In genomic region chr11:61111786-61112517, GRCh38 we compare ENCODE assay signal across 16 cellular contexts. TPM values are rescaled to one million over a fixed set of nuclear protein-coding genes. Genes with fewer than 3 reads are reported as not detected.
DNase-seq lines count a peak whose midpoint lies in the region; ATAC-seq and TF ChIP-seq lines count a peak whose summit lies in the region.
"Had no signal": no experiment of that assay in that cellular context is flagged by ENCODE, and none has a peak within 500 bp of the region (broad histone marks: within the 10 kb centered on the region; RNA-seq: fewer than 3 reads in every experiment).

No MANE protein-coding gene starts in this region.

- H3K4me3 ChIP-seq in H7 (ENCODE audit: insufficient read depth, low read depth, low read length) (no peak overlapping the region), GM23338 (no peak overlapping the region)
- H3K4me3 ChIP-seq: hepatocyte had no signal

- no peaks in the 10 kb centered on the region for H3K79me2 ChIP-seq in GM23338 (replicated peaks; ENCODE audit: insufficient read depth)
- H3K79me2 ChIP-seq: hepatocyte had no signal

- H3F3A ChIP-seq in GM23338 (replicated peaks; ENCODE audit: low read depth) = no peaks in the 10 kb centered on the region

- CTCF ChIA-PET in activated CD4-positive, alpha-beta memory T cell treated with anti-CD3 and anti-CD28 coated beads for 36 hours (lab: Charles Lee) = interaction anchor here (0.8 to 2.7 kb wide), 12 partner anchors 17 to 281 kb away, joined by 3 to 12 read pairs (median 6); no protein-coding TSS in a partner anchor

- H3K4me1 ChIP-seq in GM23338 (ENCODE audit: insufficient read depth) = no peaks in the 10 kb centered on the region

- H3K27me3 ChIP-seq in H7 (ENCODE audit: control insufficient read depth, insufficient read depth, low read length) (no peaks in the 10 kb centered on the region; the same call in 1 of the 2 replicates), GM23338 (ENCODE audit: insufficient read depth) (no peaks in the 10 kb centered on the region)
- H3K27me3 ChIP-seq: hepatocyte had no signal

- intact Hi-C loops in activated CD4-positive, alpha-beta memory T cell treated with anti-CD3 and anti-CD28 coated beads for 36 hours (cut with micrococcal nuclease) = loop anchor here (1.0 to 2.0 kb wide), 6 partner anchors 10 to 197 kb away; partner anchors contain the start of genes CD5 and TMEM109

- POLR2A ChIA-PET in activated CD4-positive, alpha-beta memory T cell treated with anti-CD3 and anti-CD28 coated beads for 36 hours (lab: Charles Lee) = interaction anchor here (0.7 to 11.9 kb wide), 40 partner anchors 7 to 198 kb away, joined by 3 to 114 read pairs (median 4); partner anchors contain the start of genes CD5 and TMEM109
- POLR2A ChIA-PET in activated naive CD8-positive, alpha-beta T cell treated with anti-CD3 and anti-CD28 coated beads, Interleukin-2, amount 10 ng/mL, durations not matched to agents 7 days and 5 days (lab: Charles Lee) = interaction anchor here (0.9 to 6.3 kb wide), 23 partner anchors 9 to 198 kb away, joined by 3 to 40 read pairs (median 6); partner anchors contain the start of genes CD5, CD6 and TMEM109

- no peaks in the 10 kb centered on the region for H3K36me3 ChIP-seq in H7 (replicated peaks; ENCODE audit: control insufficient read depth, insufficient read depth, low read length)
- no peaks in the 10 kb centered on the region for H3K36me3 ChIP-seq in GM23338 (ENCODE audit: insufficient read depth)

- H3K4me3 Mint-ChIP-seq in activated CD4-positive, alpha-beta memory T cell treated with anti-CD3 and anti-CD28 coated beads for 36 hours = no peak overlapping the region
- peak overlapping the region; percentile 88 for H3K4me3 Mint-ChIP-seq in activated naive CD8-positive, alpha-beta T cell treated with anti-CD3 and anti-CD28 coated beads, Interleukin-2, amount 10 ng/mL, durations not matched to agents 7 days and 5 days
- H3K4me3 Mint-ChIP-seq in GM23338 = no peak overlapping the region
- H3K4me3 Mint-ChIP-seq: activated B cell treated with CpG ODN at 0.5 μM for 24 hours, memory B cell had no signal

- no peaks in the 10 kb centered on the region for H3K27me3 Mint-ChIP-seq in activated CD4-positive, alpha-beta memory T cell treated with anti-CD3 and anti-CD28 coated beads for 36 hours
- no peaks in the 10 kb centered on the region for H3K27me3 Mint-ChIP-seq in activated naive CD8-positive, alpha-beta T cell treated with anti-CD3 and anti-CD28 coated beads, Interleukin-2, amount 10 ng/mL, durations not matched to agents 7 days and 5 days
- peaks cover 6% of the 10 kb centered on the region for H3K27me3 Mint-ChIP-seq in GM23338 (ENCODE audit: insufficient read depth, low read depth, poor library complexity)
- H3K27me3 Mint-ChIP-seq: activated B cell treated with CpG ODN at 0.5 μM for 24 hours had no signal

- no peak for TF ChIP-seq CTCF in GM23338 (conservative IDR thresholded peaks at IDR 0.05; ENCODE audit: low read depth in 2 of 2)

- no peaks in the 10 kb centered on the region for H3K9me2 ChIP-seq in GM23338 (ENCODE audit: insufficient read depth)

- no peak overlapping the region for H3K4me2 ChIP-seq in GM23338
- H3K4me2 ChIP-seq: hepatocyte had no signal

- H3K9me3 Mint-ChIP-seq in activated CD4-positive, alpha-beta memory T cell treated with anti-CD3 and anti-CD28 coated beads for 36 hours = no peaks in the 10 kb centered on the region
- H3K9me3 Mint-ChIP-seq in activated naive CD8-positive, alpha-beta T cell treated with anti-CD3 and anti-CD28 coated beads, Interleukin-2, amount 10 ng/mL, durations not matched to agents 7 days and 5 days = no peaks in the 10 kb centered on the region
- H3K9me3 Mint-ChIP-seq in GM23338 = no peaks in the 10 kb centered on the region
- H3K9me3 Mint-ChIP-seq: activated B cell treated with CpG ODN at 0.5 μM for 24 hours, memory B cell had no signal

- ATAC-seq in activated naive CD8-positive, alpha-beta T cell treated with anti-CD3 and anti-CD28 coated beads, Interleukin-2, amount 10 ng/mL, durations not matched to agents 7 days and 5 days (ENCODE audit: low read depth) = peak; percentile 97
- ATAC-seq in GM23338 = no peak

- no peak overlapping the region for H2AFZ ChIP-seq in GM23338
- H2AFZ ChIP-seq: hepatocyte had no signal

- no peak overlapping the region for H3K27ac ChIP-seq in GM23338 (ENCODE audit: low read depth)
- H3K27ac ChIP-seq: C4-2B, hepatocyte had no signal

- H3K27ac Mint-ChIP-seq in activated CD4-positive, alpha-beta memory T cell treated with anti-CD3 and anti-CD28 coated beads for 36 hours = no peak overlapping the region
- H3K27ac Mint-ChIP-seq in activated naive CD8-positive, alpha-beta T cell treated with anti-CD3 and anti-CD28 coated beads, Interleukin-2, amount 10 ng/mL, durations not matched to agents 7 days and 5 days = peak overlapping the region; percentile 97
- H3K27ac Mint-ChIP-seq in GM23338 = no peak overlapping the region
- H3K27ac Mint-ChIP-seq: activated B cell treated with CpG ODN at 0.5 μM for 24 hours, memory B cell had no signal

- peaks cover 93% of the 10 kb centered on the region for H3K36me3 Mint-ChIP-seq in activated CD4-positive, alpha-beta memory T cell treated with anti-CD3 and anti-CD28 coated beads for 36 hours
- peaks cover 74% of the 10 kb centered on the region for H3K36me3 Mint-ChIP-seq in activated naive CD8-positive, alpha-beta T cell treated with anti-CD3 and anti-CD28 coated beads, Interleukin-2, amount 10 ng/mL, durations not matched to agents 7 days and 5 days
- no peaks in the 10 kb centered on the region for H3K36me3 Mint-ChIP-seq in GM23338 (ENCODE audit: low read depth)

- DNase-seq in H7 (peak; percentile 14), NCI-H1694 treated with DMSO at 0.1 percent for 48 hours (lab: John Stamatoyannopoulos, UW) (no peak), LoVo (ENCODE audit: low spot score) (no peak), DMS 273 treated with DMSO at 0.1 percent for 48 hours (lab: John Stamatoyannopoulos, UW) (no peak), GM23338 (ENCODE audit: low spot score) (no peak)
- peak; percentile 89 for DNase-seq in activated CD4-positive, alpha-beta memory T cell treated with anti-CD3 and anti-CD28 coated beads for 36 hours
- DNase-seq in activated naive CD8-positive, alpha-beta T cell treated with anti-CD3 and anti-CD28 coated beads, Interleukin-2, amount 10 ng/mL, durations not matched to agents 7 days and 5 days = peak; percentile 54
- DNase-seq in stimulated activated CD4-positive, alpha-beta T cell treated with anti-CD3 and anti-CD28 coated beads, TNF-alpha, amount 100 ng/mL, for 24 hours (ENCODE audit: low read depth in 3 of 3) = peak in 2 of 3 experiments; percentile 57 to 63
- DNase-seq: activated B cell treated with CpG ODN at 0.5 μM for 24 hours, erythroblast, NCI-H526 treated with DMSO at 0.1 percent for 48 hours had no signal

- no peaks in the 10 kb centered on the region for H4K20me1 ChIP-seq in GM23338 (replicated peaks; ENCODE audit: insufficient read depth)

- peaks cover 97% of the 10 kb centered on the region for H3K4me1 Mint-ChIP-seq in activated CD4-positive, alpha-beta memory T cell treated with anti-CD3 and anti-CD28 coated beads for 36 hours (ENCODE audit: low read depth)
- H3K4me1 Mint-ChIP-seq in activated naive CD8-positive, alpha-beta T cell treated with anti-CD3 and anti-CD28 coated beads, Interleukin-2, amount 10 ng/mL, durations not matched to agents 7 days and 5 days = peaks cover 93% of the 10 kb centered on the region
- H3K4me1 Mint-ChIP-seq in GM23338 = no peaks in the 10 kb centered on the region

TF ChIP-seq in GM23338, 12 proteins besides CTCF, POLR2A, EP300 and RAD21:
- no peak for TF ChIP-seq STAT1 (IDR thresholded peaks at IDR 0.05; ENCODE audit: unreplicated experiment)
- TF ChIP-seq NANOG (IDR thresholded peaks at IDR 0.05; ENCODE audit: borderline replicate concordance) = no peak
- no peak for TF ChIP-seq ZNF331 (CRISPR knock-in tag; IDR thresholded peaks at IDR 0.05; ENCODE audit: low read depth)
- TF ChIP-seq JUNB (IDR thresholded peaks at IDR 0.05; ENCODE audit: unreplicated experiment) = no peak
- no peak for TF ChIP-seq EZH2 (IDR thresholded peaks at IDR 0.05; ENCODE audit: low read depth, unreplicated experiment)

RNA-seq across cellular contexts. Expression of gene CD5, which starts 9.7 kb away (rescaled TPM):
- not detected in 2 replicates for total RNA-seq in H7 (2014; rRNA removed; shearing (Covaris generic))
- 100 to 1,000 TPM; 302 to 306 TPM for total RNA-seq in activated CD4-positive, alpha-beta memory T cell treated with anti-CD3 and anti-CD28 coated beads for 36 hours
- 100 to 1,000 TPM; 303 to 313 TPM for total RNA-seq in activated naive CD8-positive, alpha-beta T cell treated with anti-CD3 and anti-CD28 coated beads, Interleukin-2, amount 10 ng/mL, durations not matched to agents 7 days and 5 days
- not detected in 2 replicates for total RNA-seq in GM23338 (2014; rRNA removed; shearing (Covaris generic))
- polyA plus RNA-seq in GM23338 (2016; fragmentation: Nextera tagmentation; extraction: Ambion mirVana) = not detected in 2 replicates
- total RNA-seq: bronchial epithelial cell, hepatocyte, pulmonary artery endothelial cell had no signal

RNA-seq across cellular contexts. Expression of gene VPS37C, which starts 49.3 kb away (rescaled TPM):
- 22.1 and 25.5 TPM in 2 replicates for total RNA-seq in H7 (2014; rRNA removed; shearing (Covaris generic))
- total RNA-seq in activated CD4-positive, alpha-beta memory T cell treated with anti-CD3 and anti-CD28 coated beads for 36 hours = 1 to 10 TPM; 9.0 TPM
- 1 to 10 TPM; 5.6 to 6.0 TPM for total RNA-seq in activated naive CD8-positive, alpha-beta T cell treated with anti-CD3 and anti-CD28 coated beads, Interleukin-2, amount 10 ng/mL, durations not matched to agents 7 days and 5 days
- total RNA-seq in GM23338 (2014; rRNA removed; shearing (Covaris generic)) = 14.4 and 19.4 TPM in 2 replicates
- 8.7 and 8.8 TPM in 2 replicates for polyA plus RNA-seq in GM23338 (2016; fragmentation: Nextera tagmentation; extraction: Ambion mirVana)

Comparison
In these comparisons a context has a peak if more than half of its experiments do, and no peak if none do; other contexts are left out.
1. DNase-seq: peak in H7 (single experiment), activated CD4-positive, alpha-beta memory T cell treated with anti-CD3 and anti-CD28 coated beads for 36 hours (single experiment), activated naive CD8-positive, alpha-beta T cell treated with anti-CD3 and anti-CD28 coated beads, Interleukin-2, amount 10 ng/mL, durations not matched to agents 7 days and 5 days (single experiment) and stimulated activated CD4-positive, alpha-beta T cell treated with anti-CD3 and anti-CD28 coated beads, TNF-alpha, amount 100 ng/mL, for 24 hours (2 of 3); none in NCI-H1694 treated with DMSO at 0.1 percent for 48 hours (single experiment), LoVo (single experiment), DMS 273 treated with DMSO at 0.1 percent for 48 hours (single experiment) and GM23338 (single experiment).
2. RNA of gene CD5, which starts 9.7 kb away (total RNA-seq): 303 to 313 TPM in activated naive CD8-positive, alpha-beta T cell treated with anti-CD3 and anti-CD28 coated beads, Interleukin-2, amount 10 ng/mL, durations not matched to agents 7 days and 5 days and 302 to 306 TPM in activated CD4-positive, alpha-beta memory T cell treated with anti-CD3 and anti-CD28 coated beads for 36 hours; not detected in H7 and not detected in GM23338; every median in the first group is over 100 times any median in the second.